ENCODE assay signal across 24 cellular contexts in genomic region chr7:119223930-119224329, GRCh38.
DNase-seq lines count a peak whose midpoint lies in the region; ATAC-seq, FAIRE-seq and TF ChIP-seq lines count a peak whose summit lies in the region.
"Had no signal": no experiment of that assay in that cellular context is flagged by ENCODE, and none has a peak within 500 bp of the region (broad histone marks: within the 10 kb centered on the region; RNA-seq: fewer than 3 reads in every experiment).

No MANE protein-coding gene starts in this region.

- no peak for TF ChIP-seq POLR2A in lower leg skin (IDR thresholded peaks at IDR 0.05)

- no peak for ATAC-seq in HG03045 (IDR thresholded peaks at IDR 0.05; ENCODE audit: unreplicated experiment)
- ATAC-seq in right cardiac atrium, result no peak
- ATAC-seq: A549, GM12878 had no signal

- peak overlapping the region; percentile 55 for H2AFZ ChIP-seq in ACC112 (ENCODE audit: low read length, unreplicated experiment)

- H3K27me3 ChIP-seq in ACC112 (ENCODE audit: insufficient read depth, low read length), result no peaks in the 10 kb centered on the region
- H3K27me3 ChIP-seq in right cardiac atrium (ENCODE audit: control insufficient read depth, insufficient read depth), result no peaks in the 10 kb centered on the region
- H3K27me3 ChIP-seq: BE2C, BLaER1 had no signal

- DNase-seq in frontal cortex (ENCODE audit: low spot score in 2 of 2) (no peak), right cardiac atrium (no peak), lower leg skin (ENCODE audit: low spot score in 2 of 2) (no peak)
- DNase-seq: 8988T; ACHN; BE2C; CD4-positive, alpha-beta memory T cell; CD4-positive, CD25-positive, alpha-beta regulatory T cell; CD8-positive, alpha-beta memory T cell; COR-L47; DMS 273 treated with DMSO at 0.1 percent for 48 hours; DMS153; DMS53; DMS79; DND-41; EL; GDM1 had no signal

- no peaks in the 10 kb centered on the region for H3K4me1 ChIP-seq in ACC112 (ENCODE audit: control insufficient read depth, insufficient read depth, low read length, unreplicated experiment)
- no peaks in the 10 kb centered on the region for H3K4me1 ChIP-seq in right cardiac atrium (ENCODE audit: control insufficient read depth, insufficient read depth, low read length)
- H3K4me1 ChIP-seq: A549, BE2C, BLaER1 had no signal

- WGBS in right cardiac atrium, result 59% methylated on average over 2 of the region's 2 CpGs
- 65 to 72% methylated on average over 2 of the region's 2 CpGs for WGBS in lower leg skin, 2 donors

- no peaks in the 10 kb centered on the region for H3K36me3 ChIP-seq in ACC112 (ENCODE audit: insufficient read depth, low read length)
- H3K36me3 ChIP-seq: BE2C, BLaER1 had no signal

- peak; percentile 51 for FAIRE-seq in frontal cortex (lab: Jason Lieb, UNC)
- FAIRE-seq: A549, GM12878, GM12892, GM18507 had no signal

- H3K9me3 ChIP-seq in right cardiac atrium (ENCODE audit: control insufficient read depth, low read length), result no peaks in the 10 kb centered on the region
- H3K9me3 ChIP-seq: A549, BLaER1 had no signal

- H3K79me2 ChIP-seq in ACC112 (ENCODE audit: control insufficient read depth, insufficient read depth, low read length, unreplicated experiment), result no peaks in the 10 kb centered on the region

- TF ChIP-seq CTCF in lower leg skin (IDR thresholded peaks at IDR 0.05), result no peak

- intact Hi-C loops in right cardiac atrium (cut with DNase I) (no loop called here), lower leg skin (cut with DNase I; ENCODE audit: low total_unique reads) (no loop called here)

- H3K4me3 ChIP-seq in ACC112 (ENCODE audit: low read depth, low read length) (no peak overlapping the region), right cardiac atrium (ENCODE audit: low read length) (no peak overlapping the region), lower leg skin (ENCODE audit: low read depth, poor library complexity, severe bottlenecking) (no peak overlapping the region)
- H3K4me3 ChIP-seq: A549, BLaER1, GM12878 had no signal

- H3K27ac ChIP-seq in ACC112 (ENCODE audit: low read depth, low read length), result no peak overlapping the region
- H3K27ac ChIP-seq in right cardiac atrium (ENCODE audit: low read length), result no peak overlapping the region
- H3K27ac ChIP-seq: A549, BLaER1 had no signal
